In genomic region chr5:61162010-61162831, GRCh38 we compare ENCODE assay signal across 8 cellular contexts. TPM values are rescaled to one million over a fixed set of nuclear protein-coding genes. Genes with fewer than 3 reads are reported as not detected.
A peak's percentile ranks its signal among the peaks of the same experiment; 100 is the strongest.
DNase-seq lines count a peak whose midpoint lies in the region; ATAC-seq and TF ChIP-seq lines count a peak whose summit lies in the region.

Gene SMIM15, minus strand, starts transcription at chr5:61162468. Its CDS starts 2,297 bp downstream, at chr5:61160171.

- H3K9me2 ChIP-seq in DOHH2 (replicated peaks; ENCODE audit: control insufficient read depth, low read length) (no peaks in the 10 kb centered on the region), GM23248 (ENCODE audit: insufficient read depth) (no peaks in the 10 kb centered on the region)

- peak; percentile 98 for ATAC-seq in stimulated activated naive CD8-positive, alpha-beta T cell treated with anti-CD3 and anti-CD28 coated beads, Interleukin-15, amount 100 ng/mL, for 72 hours

- H3F3A ChIP-seq in DOHH2 (ENCODE audit: control insufficient read depth, insufficient read depth) (no peaks in the 10 kb centered on the region), GM23248 (ENCODE audit: insufficient read depth) (no peaks in the 10 kb centered on the region)

- H3K27ac ChIP-seq in DOHH2 (ENCODE audit: low read depth, low read length) (peak within 1 kb of the TSS; percentile 52), GM23248 (peak within 1 kb of the TSS; percentile 89)

- peak within 1 kb of the TSS; percentile 72 for H3K4me2 ChIP-seq in DOHH2 (ENCODE audit: low read length)
- peak within 1 kb of the TSS; percentile 95 for H3K4me2 ChIP-seq in GM23248 (ENCODE audit: unreplicated experiment)

- H3K79me2 ChIP-seq in DOHH2 (ENCODE audit: control insufficient read depth, low read length) = peaks cover 49% of the 10 kb centered on the region
- H3K79me2 ChIP-seq in GM23248 (ENCODE audit: insufficient read depth) = peaks cover 74% of the 10 kb centered on the region

- 1% methylated on average over 56 to 70 of the region's 73 CpGs for WGBS in GM23248 (ENCODE audit: low coverage in 1 of 2, low lambda C conversion rate in 2 of 2, missing lambda C conversion rate in 2 of 2), 2 experiments

- peaks cover 15% of the 10 kb centered on the region for H3K9me3 Mint-ChIP-seq in nephron progenitor cell
- no peaks in the 10 kb centered on the region for H3K9me3 Mint-ChIP-seq in stimulated activated naive CD8-positive, alpha-beta T cell treated with anti-CD3 and anti-CD28 coated beads, Interleukin-15, amount 100 ng/mL, for 72 hours

- no peaks in the 10 kb centered on the region for H3K27me3 Mint-ChIP-seq in nephron progenitor cell (ENCODE audit: low read depth, poor library complexity)
- H3K27me3 Mint-ChIP-seq in stimulated activated naive CD8-positive, alpha-beta T cell treated with anti-CD3 and anti-CD28 coated beads, Interleukin-15, amount 100 ng/mL, for 72 hours = no peaks in the 10 kb centered on the region

- peak within 1 kb of the TSS; percentile 99 for H3K27ac Mint-ChIP-seq in nephron progenitor cell
- peak within 1 kb of the TSS; percentile 99 to 100 for H3K27ac Mint-ChIP-seq in stimulated activated naive CD8-positive, alpha-beta T cell treated with anti-CD3 and anti-CD28 coated beads, Interleukin-15, amount 100 ng/mL, for 72 hours

- H3K4me1 ChIP-seq in DOHH2 (ENCODE audit: control insufficient read depth, low read length) (peaks cover 25% of the 10 kb centered on the region), GM23248 (ENCODE audit: insufficient read depth) (peaks cover 25% of the 10 kb centered on the region)

- H2AFZ ChIP-seq in GM23248 = peak within 1 kb of the TSS; percentile 93

- H3K36me3 ChIP-seq in DOHH2 (ENCODE audit: control insufficient read depth, low read length) = peaks cover 42% of the 10 kb centered on the region
- H3K36me3 ChIP-seq in GM23248 (ENCODE audit: low read depth) = peaks cover 30% of the 10 kb centered on the region

- TF ChIP-seq CTCF in DOHH2 (IDR thresholded peaks at IDR 0.05; ENCODE audit: low read depth, low read length, poor library complexity, severe bottlenecking) (no peak), nephron progenitor cell (IDR thresholded peaks at IDR 0.05) (no peak)

- H3K36me3 Mint-ChIP-seq in nephron progenitor cell (ENCODE audit: low read depth) = peaks cover 58% of the 10 kb centered on the region

- DNase-seq in GM23248 (peak; percentile 94), LHCN-M2 (ENCODE audit: low read depth) (peak; percentile 86), SHP77 (lab: John Stamatoyannopoulos, UW) (peak; percentile 93 to 94), fibroblast of the conjunctiva (ENCODE audit: low read depth) (peak; percentile 76), nephron progenitor cell (peak; percentile 85)
- DNase-seq in activated effector memory CD4-positive, alpha-beta T cell treated with anti-CD3 and anti-CD28 coated beads, Interleukin-2, amount 50 U/mL, for 16 hours = peak; percentile 93
- DNase-seq in stimulated activated naive CD8-positive, alpha-beta T cell treated with anti-CD3 and anti-CD28 coated beads, Interleukin-15, amount 100 ng/mL, for 72 hours = peak; percentile 76 to 88

- H3K9ac ChIP-seq in GM23248 = peak within 1 kb of the TSS; percentile 95

- H3K9me3 ChIP-seq in DOHH2 (ENCODE audit: control insufficient read depth, insufficient read depth, low read length) (peaks cover 3% of the 10 kb centered on the region; the same call in 1 of the 2 replicates), GM23248 (ENCODE audit: low read depth) (no peaks in the 10 kb centered on the region)

- H3K27me3 ChIP-seq in DOHH2 (ENCODE audit: control insufficient read depth, low read length) (no peaks in the 10 kb centered on the region), GM23248 (replicated peaks; ENCODE audit: insufficient read depth) (no peaks in the 10 kb centered on the region)

- H3K4me3 ChIP-seq in DOHH2 (ENCODE audit: low read length) (peak within 1 kb of the TSS; percentile 93), GM23248 (peak within 1 kb of the TSS; percentile 82)

- peak within 1 kb of the TSS; percentile 96 for H3K4me3 Mint-ChIP-seq in nephron progenitor cell
- peak within 1 kb of the TSS; percentile 88 to 94 for H3K4me3 Mint-ChIP-seq in stimulated activated naive CD8-positive, alpha-beta T cell treated with anti-CD3 and anti-CD28 coated beads, Interleukin-15, amount 100 ng/mL, for 72 hours

- in situ Hi-C loops in GM23248 (cut with MboI) = loop anchor here (10.0 to 25.0 kb wide), 2 partner anchors 163 to 500 kb away; no protein-coding TSS in a partner anchor

- peaks cover 46% of the 10 kb centered on the region for H3K4me1 Mint-ChIP-seq in nephron progenitor cell
- peaks cover 26% of the 10 kb centered on the region for H3K4me1 Mint-ChIP-seq in stimulated activated naive CD8-positive, alpha-beta T cell treated with anti-CD3 and anti-CD28 coated beads, Interleukin-15, amount 100 ng/mL, for 72 hours

- no peaks in the 10 kb centered on the region for H4K20me1 ChIP-seq in DOHH2 (ENCODE audit: control insufficient read depth, insufficient read depth, low read depth, low read length)
- no peaks in the 10 kb centered on the region for H4K20me1 ChIP-seq in GM23248 (ENCODE audit: insufficient read depth)

RNA-seq across cellular contexts. Expression of gene SMIM15, which starts in this region (rescaled TPM):
- total RNA-seq in GM23248 (2014; rRNA removed; shearing (Covaris generic)) = 39.6 and 42.5 TPM in 2 replicates
- polyA plus RNA-seq in GM23248 (2016; fragmentation: Nextera tagmentation; extraction: Ambion mirVana) = 58.8 and 61.5 TPM in 2 replicates
- total RNA-seq in LHCN-M2 (2014; rRNA removed) = 67.7 and 70.0 TPM in 2 replicates
- 34.0 TPM for polyA plus RNA-seq in LHCN-M2 (2012)

Comparison
In these comparisons a context has a peak if more than half of its experiments do, and no peak if none do; other contexts are left out.
1. Peak in every context shown above with its lines: DNase-seq, ATAC-seq, H3K4me3 ChIP-seq and H3K27ac ChIP-seq.